Comparison of ENCODE assay signal across 36 cellular contexts in the genomic region with DNA sequence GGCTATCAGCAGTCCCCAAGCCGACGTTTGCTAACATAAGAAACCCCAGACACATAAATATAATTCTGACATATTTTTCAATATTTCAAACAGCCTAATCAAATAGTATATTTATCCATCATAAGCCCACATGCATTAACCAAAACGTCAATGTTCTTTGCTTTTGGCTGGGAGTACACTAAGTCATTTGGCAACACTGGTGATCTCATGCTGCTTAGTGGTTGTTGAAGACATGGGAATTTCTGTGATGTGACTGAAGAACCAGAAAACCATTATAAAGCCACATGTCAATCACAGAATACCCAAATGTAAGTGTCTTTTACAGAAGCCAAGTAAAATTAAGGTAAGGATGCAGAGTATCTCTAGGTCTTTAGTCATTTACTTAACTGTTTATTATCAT. TPM values are rescaled to one million over a fixed set of nuclear protein-coding genes. Genes with fewer than 3 reads are reported as not detected.
"Had no signal": no experiment of that assay in that cellular context is flagged by ENCODE, and none has a peak within 500 bp of the region (broad histone marks: within the 10 kb centered on the region; RNA-seq: fewer than 3 reads in every experiment).

No MANE protein-coding gene starts in this region.

- H3K27ac ChIP-seq: adrenal gland, ascending aorta, body of pancreas, colonic mucosa, gastroesophageal sphincter, heart right ventricle, hepatocyte, WERI-Rb-1 had no signal

- H3K4me3 ChIP-seq: adrenal gland, ascending aorta, body of pancreas, colonic mucosa, gastroesophageal sphincter, heart right ventricle, hepatocyte had no signal

- ATAC-seq: activated CD4-positive, alpha-beta T cell treated with anti-CD3 and anti-CD28 coated beads for 36 hours; activated CD4-positive, CD25-positive, alpha-beta regulatory T cell treated with anti-CD3 and anti-CD28 coated beads, Interleukin-2, amount 50 U/mL, for 24 hours; activated CD8-positive, alpha-beta memory T cell treated with anti-CD3 and anti-CD28 coated beads, Interleukin-2, amount 10 ng/mL, durations not matched to agents 7 days and 5 days; activated CD8-positive, alpha-beta T cell treated with anti-CD3 and anti-CD28 coated beads, Interleukin-2, amount 10 ng/mL, durations not matched to agents 7 days and 5 days; activated naive CD8-positive, alpha-beta T cell treated with anti-CD3 and anti-CD28 coated beads, Interleukin-2, amount 50 U/mL, for 24 hours; body of pancreas; esophagus mucosa; gastroesophageal sphincter; heart right ventricle; T-helper 17 cell had no signal

- H3K36me3 ChIP-seq: adrenal gland, ascending aorta, colonic mucosa, gastroesophageal sphincter, heart right ventricle, WERI-Rb-1 had no signal

- H3K27me3 ChIP-seq: adrenal gland, ascending aorta, body of pancreas, colonic mucosa, gastroesophageal sphincter, heart right ventricle, hepatocyte had no signal

- DNase-seq: activated B cell treated with CpG ODN at 0.5 μM for 24 hours; activated CD4-positive, alpha-beta memory T cell treated with anti-CD3 and anti-CD28 coated beads for 36 hours; activated CD4-positive, alpha-beta T cell treated with anti-CD3 and anti-CD28 coated beads for 36 hours; activated CD4-positive, alpha-beta T cell treated with anti-CD3 and anti-CD28 coated beads, Interleukin-2, amount 10 ng/mL, durations not matched to agents 24 days and 14 days; activated CD8-positive, alpha-beta memory T cell treated with anti-CD3 and anti-CD28 coated beads, Interleukin-2, amount 10 ng/mL, durations not matched to agents 7 days and 5 days; activated CD8-positive, alpha-beta memory T cell treated with anti-CD3 and anti-CD28 coated beads, Interleukin-2, amount 50 U/mL, for 4 hours; activated CD8-positive, alpha-beta T cell treated with anti-CD3 and anti-CD28 coated beads, Interleukin-2, amount 10 ng/mL, durations not matched to agents 7 days and 5 days; activated effector memory CD4-positive, alpha-beta T cell treated with anti-CD3 and anti-CD28 coated beads, Interleukin-2, amount 50 U/mL, for 16 hours; activated naive CD4-positive, alpha-beta T cell treated with anti-CD3 and anti-CD28 coated beads for 36 hours; activated naive CD8-positive, alpha-beta T cell treated with anti-CD3 and anti-CD28 coated beads for 36 hours; activated naive CD8-positive, alpha-beta T cell treated with anti-CD3 and anti-CD28 coated beads, Interleukin-2, amount 50 U/mL, for 24 hours; activated T-cell treated with anti-CD3 and anti-CD28 coated beads, Interleukin-2, amount 50 U/mL, for 1 hour; activated T-cell treated with anti-CD3 and anti-CD28 coated beads, Interleukin-2, amount 50 U/mL, for 48 hours; adrenal gland; body of pancreas; caudate nucleus; colonic mucosa; effector CD8-positive, alpha-beta T cell; foreskin melanocyte; heart right ventricle; T-helper 1 cell; T-helper 17 cell; T1000 had no signal

- H3K9me3 ChIP-seq: adrenal gland, ascending aorta, body of pancreas, colonic mucosa, gastroesophageal sphincter, heart right ventricle had no signal

- H3K4me2 ChIP-seq: hepatocyte had no signal

- H3K4me1 ChIP-seq: adrenal gland, ascending aorta, body of pancreas, colonic mucosa, gastroesophageal sphincter, heart right ventricle had no signal

- H3K79me2 ChIP-seq: hepatocyte had no signal

- H2AFZ ChIP-seq: hepatocyte had no signal

RNA-seq across cellular contexts. Expression of a gene that starts 57.6 kb away (rescaled TPM):
- total RNA-seq: activated B cell treated with CpG ODN at 0.5 μM for 24 hours; activated CD4-positive, alpha-beta memory T cell treated with anti-CD3 and anti-CD28 coated beads for 36 hours; activated CD4-positive, alpha-beta T cell treated with anti-CD3 and anti-CD28 coated beads for 36 hours; activated CD4-positive, alpha-beta T cell treated with anti-CD3 and anti-CD28 coated beads, Interleukin-2, amount 10 ng/mL, durations not matched to agents 24 days and 14 days; activated CD8-positive, alpha-beta memory T cell treated with anti-CD3 and anti-CD28 coated beads for 36 hours; activated CD8-positive, alpha-beta memory T cell treated with anti-CD3 and anti-CD28 coated beads, Interleukin-2, amount 10 ng/mL, durations not matched to agents 7 days and 5 days; activated CD8-positive, alpha-beta T cell treated with anti-CD3 and anti-CD28 coated beads, Interleukin-2, amount 10 ng/mL, durations not matched to agents 7 days and 5 days; activated naive CD4-positive, alpha-beta T cell treated with anti-CD3 and anti-CD28 coated beads for 36 hours; activated naive CD8-positive, alpha-beta T cell treated with anti-CD3 and anti-CD28 coated beads for 36 hours; activated T-helper 1 cell treated with anti-CD3 and anti-CD28 coated beads, Interleukin-12 subunit alpha, Interleukin-12 subunit beta, Interleukin-2, Interleukin-4 antibody, amounts not matched to agents 30 ng/mL and 10 ng/mL and 1 ng/mL, durations not matched to agents 14 hours and 24 hours and 36 hours; activated T-helper 2 cell treated with anti-CD3 and anti-CD28 coated beads, Interferon-gamma antibody, Interleukin-2, Interleukin-4, amounts not matched to agents 10 μg/mL and 5 μg/mL and 100 μg/mL, durations not matched to agents 14 hours and 24 hours and 36 hours; ascending aorta; chondrocyte; dermis microvascular lymphatic vessel endothelial cell; endothelial cell of umbilical vein; esophagus mucosa; fibroblast of villous mesenchyme; T-helper 17 cell had no signal
- polyA plus RNA-seq: endothelial cell of umbilical vein, heart right ventricle, hepatocyte had no signal
